Comparison of ENCODE assay signal across 29 cellular contexts in genomic region chr12:53840316-53840715, GRCh38.
"Had no signal": no experiment of that assay in that cellular context is flagged by ENCODE, and none has a peak within 500 bp of the region (broad histone marks: within the 10 kb centered on the region; RNA-seq: fewer than 3 reads in every experiment).

No MANE protein-coding gene starts in this region.

- ATAC-seq: activated CD4-positive, alpha-beta T cell treated with anti-CD3 and anti-CD28 coated beads for 36 hours; activated CD8-positive, alpha-beta memory T cell treated with anti-CD3 and anti-CD28 coated beads, Interleukin-2, amount 10 ng/mL, durations not matched to agents 7 days and 5 days; activated CD8-positive, alpha-beta T cell treated with anti-CD3 and anti-CD28 coated beads, Interleukin-2, amount 10 ng/mL, durations not matched to agents 7 days and 5 days; activated naive CD8-positive, alpha-beta T cell treated with anti-CD3 and anti-CD28 coated beads, Interleukin-2, amount 50 U/mL, for 24 hours had no signal

- DNase-seq: activated B cell treated with CpG ODN at 0.5 μM for 24 hours; activated CD4-positive, alpha-beta memory T cell treated with anti-CD3 and anti-CD28 coated beads, Interleukin-2, amount 10 ng/mL, durations not matched to agents 7 days and 5 days; activated CD4-positive, alpha-beta T cell treated with anti-CD3 and anti-CD28 coated beads for 36 hours; activated CD4-positive, alpha-beta T cell treated with anti-CD3 and anti-CD28 coated beads for 48 hours; activated CD4-positive, alpha-beta T cell treated with anti-CD3 and anti-CD28 coated beads, Interleukin-2, amount 10 ng/mL, durations not matched to agents 7 days and 5 days; activated CD4-positive, alpha-beta T cell treated with anti-CD3 and anti-CD28 coated beads, Interleukin-2, amount 50 U/mL, for 48 hours; activated CD4-positive, CD25-positive, alpha-beta regulatory T cell treated with anti-CD3 and anti-CD28 coated beads, Interleukin-2, amount 50 U/mL, for 72 hours; activated CD8-positive, alpha-beta memory T cell treated with anti-CD3 and anti-CD28 coated beads for 24 hours; activated CD8-positive, alpha-beta memory T cell treated with anti-CD3 and anti-CD28 coated beads, Interleukin-2, amount 10 ng/mL, durations not matched to agents 7 days and 5 days; activated CD8-positive, alpha-beta memory T cell treated with anti-CD3 and anti-CD28 coated beads, Interleukin-2, amount 50 U/mL, for 48 hours; activated CD8-positive, alpha-beta T cell treated with anti-CD3 and anti-CD28 coated beads, Interleukin-2, amount 10 ng/mL, durations not matched to agents 7 days and 5 days; activated effector memory CD4-positive, alpha-beta T cell treated with Interleukin-2 at 50 U/mL for 16 hours; activated gamma-delta T cell; activated naive CD4-positive, alpha-beta T cell treated with anti-CD3 and anti-CD28 coated beads, Interleukin-2, amount 10 ng/mL, durations not matched to agents 7 days and 5 days; activated naive CD4-positive, alpha-beta T cell treated with Interleukin-2 at 50 U/mL for 16 hours; activated naive CD8-positive, alpha-beta T cell treated with anti-CD3 and anti-CD28 coated beads, Interleukin-2, amount 10 ng/mL, durations not matched to agents 7 days and 5 days; activated naive CD8-positive, alpha-beta T cell treated with anti-CD3 and anti-CD28 coated beads, Interleukin-2, amount 50 U/mL, for 24 hours; activated T-cell treated with anti-CD3 and anti-CD28 coated beads, Interleukin-2, amount 50 U/mL, for 24 hours; activated T-cell treated with anti-CD3 and anti-CD28 coated beads, Interleukin-2, amount 50 U/mL, for 48 hours; amygdala; anterior cingulate cortex; caudate nucleus; cerebellar nuclear complex; colonic mucosa; T-helper 2 cell; T-helper 9 cell had no signal

- H3K9me3 ChIP-seq: ascending aorta, colonic mucosa had no signal

- H3K4me1 ChIP-seq: ascending aorta, colonic mucosa had no signal

- H3K27ac ChIP-seq: ascending aorta, cardiac muscle cell, colonic mucosa, VCaP had no signal

- H3K4me3 ChIP-seq: ascending aorta, cardiac muscle cell, colonic mucosa had no signal

- H3K27me3 ChIP-seq: ascending aorta, colonic mucosa had no signal

- H3K36me3 ChIP-seq: ascending aorta, cardiac muscle cell, colonic mucosa had no signal
